1 cellular context compared by ENCODE assay signal in genomic region chr1:179090923-179091322, GRCh38.
TF ChIP-seq lines count a peak whose summit lies in the region.

No MANE protein-coding gene starts in this region.

TF ChIP-seq in HepG2, 621 proteins besides CTCF, POLR2A, EP300 and RAD21:
- TF ChIP-seq TBL1XR1 (IDR thresholded peaks at IDR 0.05; ENCODE audit: borderline replicate concordance, low read length, partially characterized antibody) = no peak
- TF ChIP-seq KAT2B (IDR thresholded peaks at IDR 0.05; ENCODE audit: borderline replicate concordance, low read depth, low read length) = no peak
- TF ChIP-seq ZNF839 (CRISPR knock-in tag; IDR thresholded peaks at IDR 0.05; ENCODE audit: borderline replicate concordance) = no peak
- TF ChIP-seq RBAK (CRISPR knock-in tag; IDR thresholded peaks at IDR 0.05) = peak; percentile 83
TF ChIP-seq in HepG2: peak in this region for 1.
